ENCODE assay signal across 20 cellular contexts in genomic region chr17:52201764-52202571, GRCh38. TPM values are rescaled to one million over a fixed set of nuclear protein-coding genes. Genes with fewer than 3 reads are reported as not detected.
DNase-seq lines count a peak whose midpoint lies in the region; ATAC-seq and TF ChIP-seq lines count a peak whose summit lies in the region.
"Had no signal": no experiment of that assay in that cellular context is flagged by ENCODE, and none has a peak within 500 bp of the region (broad histone marks: within the 10 kb centered on the region; RNA-seq: fewer than 3 reads in every experiment).

No MANE protein-coding gene starts in this region.

- no peaks in the 10 kb centered on the region for H3K27me3 ChIP-seq in GM23338 (ENCODE audit: insufficient read depth)

- H3K4me1 ChIP-seq in GM23338 (ENCODE audit: insufficient read depth) = no peaks in the 10 kb centered on the region

- H3K27ac Mint-ChIP-seq in GM23338 = no peak overlapping the region
- no peak overlapping the region for H3K27ac Mint-ChIP-seq in stimulated activated naive CD8-positive, alpha-beta T cell treated with anti-CD3 and anti-CD28 coated beads, Interleukin-15, amount 100 ng/mL, for 72 hours

- peaks cover 5% of the 10 kb centered on the region; the same call in 1 of the 2 replicates for H3K9me2 ChIP-seq in GM23338 (ENCODE audit: insufficient read depth)

- H3K4me1 Mint-ChIP-seq in GM23338 = peaks cover 3% of the 10 kb centered on the region; the same call in 1 of the 3 replicates
- no peaks in the 10 kb centered on the region for H3K4me1 Mint-ChIP-seq in stimulated activated naive CD8-positive, alpha-beta T cell treated with anti-CD3 and anti-CD28 coated beads, Interleukin-15, amount 100 ng/mL, for 72 hours

- no peaks in the 10 kb centered on the region for H4K20me1 ChIP-seq in GM23338 (replicated peaks; ENCODE audit: insufficient read depth)

- H3K4me3 Mint-ChIP-seq in GM23338 = no peak overlapping the region
- H3K4me3 Mint-ChIP-seq in stimulated activated naive CD8-positive, alpha-beta T cell treated with anti-CD3 and anti-CD28 coated beads, Interleukin-15, amount 100 ng/mL, for 72 hours = no peak overlapping the region

- H3K27ac ChIP-seq in GM23338 (ENCODE audit: low read depth) = no peak overlapping the region
- H3K27ac ChIP-seq: 22Rv1 had no signal

- TF ChIP-seq CTCF in GM23338 (conservative IDR thresholded peaks at IDR 0.05; ENCODE audit: low read depth in 2 of 2) = no peak

- H3K36me3 ChIP-seq in GM23338 (ENCODE audit: insufficient read depth) = no peaks in the 10 kb centered on the region

- no peaks in the 10 kb centered on the region for H3K36me3 Mint-ChIP-seq in GM23338 (ENCODE audit: low read depth)

- H3K9me3 Mint-ChIP-seq in GM23338 = peaks cover 3% of the 10 kb centered on the region; the same call in 2 of the 3 replicates
- H3K9me3 Mint-ChIP-seq in stimulated activated naive CD8-positive, alpha-beta T cell treated with anti-CD3 and anti-CD28 coated beads, Interleukin-15, amount 100 ng/mL, for 72 hours = peaks cover 0 to 8% of the 10 kb centered on the region in 2 donors

- no peaks in the 10 kb centered on the region for H3K79me2 ChIP-seq in GM23338 (replicated peaks; ENCODE audit: insufficient read depth)

- H3K4me2 ChIP-seq in GM23338 = no peak overlapping the region

- H3K27me3 Mint-ChIP-seq in GM23338 (ENCODE audit: insufficient read depth, low read depth, poor library complexity) = no peaks in the 10 kb centered on the region
- H3K27me3 Mint-ChIP-seq in stimulated activated naive CD8-positive, alpha-beta T cell treated with anti-CD3 and anti-CD28 coated beads, Interleukin-15, amount 100 ng/mL, for 72 hours = no peaks in the 10 kb centered on the region

- no peak overlapping the region for H3K4me3 ChIP-seq in GM23338

- peak; percentile 30 for DNase-seq in DMS 273 (lab: John Stamatoyannopoulos, UW; ENCODE audit: unreplicated experiment)
- DNase-seq in DMS 273 treated with DMSO at 0.1 percent for 48 hours (lab: John Stamatoyannopoulos, UW) = no peak
- DNase-seq in GM23338 (ENCODE audit: low spot score) = no peak
- DNase-seq in OCI-M1 (lab: John Stamatoyannopoulos, UW) = peak; percentile 3
- peak; percentile 17 for DNase-seq in retina
- DNase-seq in stimulated activated naive CD8-positive, alpha-beta T cell treated with anti-CD3 and anti-CD28 coated beads, Interleukin-15, amount 100 ng/mL, for 72 hours = no peak
- DNase-seq in SHP77 (lab: John Stamatoyannopoulos, UW) = no peak
- no peak for DNase-seq in GM19240 (ENCODE audit: insufficient read length, low spot score)
- DNase-seq: GDM1; HCEC 1CT; KBM-7; NCI-H1048; NCI-H1436; NCI-H2029; NCI-H345; NCI-H524 treated with DMSO at 0.1 percent for 48 hours; NK-92 treated with Interleukin-12 subunit alpha and Interleukin-12 subunit beta, amount 100 ng/mL, for 24 hours; RPMI8226 had no signal

- H2AFZ ChIP-seq in GM23338 = 0 out of 2 replicates have a peak overlapping the region, but pooled peaks have one; percentile 23

- ATAC-seq in GM23338 = no peak
- no peak for ATAC-seq in stimulated activated naive CD8-positive, alpha-beta T cell treated with anti-CD3 and anti-CD28 coated beads, Interleukin-15, amount 100 ng/mL, for 72 hours

- H3F3A ChIP-seq in GM23338 (replicated peaks; ENCODE audit: low read depth) = no peaks in the 10 kb centered on the region

TF ChIP-seq in GM23338, 12 proteins besides CTCF, POLR2A, EP300 and RAD21:
- TF ChIP-seq NANOG (IDR thresholded peaks at IDR 0.05; ENCODE audit: borderline replicate concordance) (no peak), JUNB (IDR thresholded peaks at IDR 0.05; ENCODE audit: unreplicated experiment) (no peak)
- TF ChIP-seq, protein P1, sequence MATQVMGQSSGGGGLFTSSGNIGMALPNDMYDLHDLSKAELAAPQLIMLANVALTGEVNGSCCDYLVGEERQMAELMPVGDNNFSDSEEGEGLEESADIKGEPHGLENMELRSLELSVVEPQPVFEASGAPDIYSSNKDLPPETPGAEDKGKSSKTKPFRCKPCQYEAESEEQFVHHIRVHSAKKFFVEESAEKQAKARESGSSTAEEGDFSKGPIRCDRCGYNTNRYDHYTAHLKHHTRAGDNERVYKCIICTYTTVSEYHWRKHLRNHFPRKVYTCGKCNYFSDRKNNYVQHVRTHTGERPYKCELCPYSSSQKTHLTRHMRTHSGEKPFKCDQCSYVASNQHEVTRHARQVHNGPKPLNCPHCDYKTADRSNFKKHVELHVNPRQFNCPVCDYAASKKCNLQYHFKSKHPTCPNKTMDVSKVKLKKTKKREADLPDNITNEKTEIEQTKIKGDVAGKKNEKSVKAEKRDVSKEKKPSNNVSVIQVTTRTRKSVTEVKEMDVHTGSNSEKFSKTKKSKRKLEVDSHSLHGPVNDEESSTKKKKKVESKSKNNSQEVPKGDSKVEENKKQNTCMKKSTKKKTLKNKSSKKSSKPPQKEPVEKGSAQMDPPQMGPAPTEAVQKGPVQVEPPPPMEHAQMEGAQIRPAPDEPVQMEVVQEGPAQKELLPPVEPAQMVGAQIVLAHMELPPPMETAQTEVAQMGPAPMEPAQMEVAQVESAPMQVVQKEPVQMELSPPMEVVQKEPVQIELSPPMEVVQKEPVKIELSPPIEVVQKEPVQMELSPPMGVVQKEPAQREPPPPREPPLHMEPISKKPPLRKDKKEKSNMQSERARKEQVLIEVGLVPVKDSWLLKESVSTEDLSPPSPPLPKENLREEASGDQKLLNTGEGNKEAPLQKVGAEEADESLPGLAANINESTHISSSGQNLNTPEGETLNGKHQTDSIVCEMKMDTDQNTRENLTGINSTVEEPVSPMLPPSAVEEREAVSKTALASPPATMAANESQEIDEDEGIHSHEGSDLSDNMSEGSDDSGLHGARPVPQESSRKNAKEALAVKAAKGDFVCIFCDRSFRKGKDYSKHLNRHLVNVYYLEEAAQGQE (IDR thresholded peaks at IDR 0.05; ENCODE audit: unreplicated experiment) = no peak
TF ChIP-seq in GM23338: peak in this region for 0.

RNA-seq across cellular contexts. Expression of gene CA10, which starts 43.5 kb away (rescaled TPM):
- 1.5 and 2.4 TPM in 2 replicates for total RNA-seq in GM23338 (2014; rRNA removed; shearing (Covaris generic))
- polyA plus RNA-seq in GM23338 (2016; fragmentation: Nextera tagmentation; extraction: Ambion mirVana) = 0.90 and 0.92 TPM in 2 replicates
- polyA plus RNA-seq: AG04450 had no signal

Comparison
In these comparisons a context has a peak if more than half of its experiments do, and no peak if none do; other contexts are left out.
1. DNase-seq: peak in DMS 273 (single experiment), OCI-M1 (single experiment) and retina (single experiment); none in DMS 273 treated with DMSO at 0.1 percent for 48 hours (single experiment), GM23338 (single experiment), stimulated activated naive CD8-positive, alpha-beta T cell treated with anti-CD3 and anti-CD28 coated beads, Interleukin-15, amount 100 ng/mL, for 72 hours (0 of 2), SHP77 (0 of 2) and GM19240 (single experiment).